In the genomic region with DNA sequence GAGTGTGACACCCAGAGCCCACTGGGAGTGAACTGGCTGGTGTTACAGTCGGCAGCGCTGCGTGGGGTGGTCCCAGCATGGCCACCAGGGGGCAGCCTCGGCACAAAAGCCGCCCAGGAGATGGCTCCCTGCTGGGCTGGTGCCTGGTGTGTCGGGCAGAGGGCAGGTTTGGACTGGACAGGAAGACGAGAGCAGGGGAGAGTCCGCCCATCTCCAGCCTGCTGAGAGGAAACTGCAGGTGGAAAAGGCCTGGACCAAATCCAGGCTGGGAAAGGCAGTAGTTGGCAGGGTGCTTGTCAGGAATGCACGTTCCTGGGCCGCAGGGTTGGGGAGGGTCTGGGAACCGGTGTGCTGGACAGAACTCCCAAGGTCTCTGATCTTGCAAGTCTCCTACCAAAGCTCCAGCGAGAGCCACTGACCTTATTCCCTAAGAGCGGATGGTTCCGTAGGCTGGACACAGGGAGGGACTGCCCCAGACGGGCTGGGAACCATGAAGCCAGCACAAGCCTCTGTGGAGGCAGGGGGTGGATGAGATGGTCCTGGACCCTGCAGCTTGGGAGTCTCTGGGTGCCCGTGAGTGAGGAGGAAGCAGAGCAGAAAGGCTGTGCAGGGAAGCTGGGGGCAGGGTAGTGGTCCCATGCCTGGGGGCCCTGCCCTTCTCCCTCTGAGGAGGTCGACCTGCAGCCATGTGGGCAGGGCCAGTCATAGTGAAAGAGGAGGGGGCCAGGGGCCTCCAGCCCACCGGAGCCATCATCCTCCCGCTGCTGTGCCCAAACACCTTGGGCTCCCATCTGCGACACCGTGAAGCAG, we compare ENCODE assay signal across 8 cellular contexts. TPM values are rescaled to one million over a fixed set of nuclear protein-coding genes. Genes with fewer than 3 reads are reported as not detected.
DNase-seq lines count a peak whose midpoint lies in the region; ATAC-seq and TF ChIP-seq lines count a peak whose summit lies in the region.

No MANE protein-coding gene starts in this region.

- 0% methylated on average over 4 of the region's 21 CpGs for WGBS in right lobe of liver (ENCODE audit: insufficient coverage, low coverage, low lambda C conversion rate, missing lambda C conversion rate)

- H3K27me3 Mint-ChIP-seq in activated CD4-positive, alpha-beta T cell treated with anti-CD3 and anti-CD28 coated beads, Interleukin-2, amount 10 ng/mL, durations not matched to agents 7 days and 5 days = peaks cover 24% of the 10 kb centered on the region

- no peaks in the 10 kb centered on the region for H3K9me3 ChIP-seq in right lobe of liver

- no peak for TF ChIP-seq POLR2A in right lobe of liver (IDR thresholded peaks at IDR 0.05)

- H3K27ac Mint-ChIP-seq in activated CD4-positive, alpha-beta T cell treated with anti-CD3 and anti-CD28 coated beads, Interleukin-2, amount 10 ng/mL, durations not matched to agents 7 days and 5 days = peak overlapping the region; percentile 57

- ATAC-seq in GM21825 (IDR thresholded peaks at IDR 0.05; ENCODE audit: unreplicated experiment) (peak; percentile 57), right lobe of liver (peak; percentile 68 to 86 (median 80)), GM18519 (IDR thresholded peaks at IDR 0.05; ENCODE audit: low FRiP score, unreplicated experiment) (no peak)

- no peak overlapping the region for H3K4me3 ChIP-seq in choroid plexus epithelial cell (ENCODE audit: low read depth, low read length)
- no peak overlapping the region for H3K4me3 ChIP-seq in right lobe of liver

- peak; percentile 90 for TF ChIP-seq CTCF in choroid plexus epithelial cell (conservative IDR thresholded peaks at IDR 0.05; ENCODE audit: low read depth, low read length)
- peak; percentile 94 to 98 (median 96) for TF ChIP-seq CTCF in right lobe of liver (IDR thresholded peaks at IDR 0.05)

- peak; percentile 91 for DNase-seq in CD1c-positive myeloid dendritic cell (ENCODE audit: extremely low spot score)
- peak; percentile 74 for DNase-seq in NCI-H510A (lab: John Stamatoyannopoulos, UW)
- DNase-seq in activated CD4-positive, alpha-beta T cell treated with anti-CD3 and anti-CD28 coated beads, Interleukin-2, amount 10 ng/mL, durations not matched to agents 7 days and 5 days = peak; percentile 85
- peak; percentile 82 for DNase-seq in choroid plexus epithelial cell (ENCODE audit: low read depth)
- peak; percentile 91 to 94 (median 93) for DNase-seq in right lobe of liver
- peak; percentile 74 to 88 (median 82) for DNase-seq in stimulated activated CD4-positive, alpha-beta T cell treated with anti-CD3 and anti-CD28 coated beads, TNF-alpha, amount 100 ng/mL, for 48 hours (ENCODE audit: low read depth in 3 of 3)

- H3K27me3 ChIP-seq in right lobe of liver = no peaks in the 10 kb centered on the region

- CTCF ChIA-PET in activated CD4-positive, alpha-beta T cell treated with anti-CD3 and anti-CD28 coated beads, Interleukin-2, amount 10 ng/mL, durations not matched to agents 7 days and 5 days (lab: Charles Lee) = interaction anchor here (0.8 to 8.4 kb wide), 5 partner anchors 9 to 110 kb away, joined by 3 to 94 read pairs (median 6); no protein-coding TSS in a partner anchor

- H3K4me1 Mint-ChIP-seq in activated CD4-positive, alpha-beta T cell treated with anti-CD3 and anti-CD28 coated beads, Interleukin-2, amount 10 ng/mL, durations not matched to agents 7 days and 5 days = peaks cover 16% of the 10 kb centered on the region

- intact Hi-C loops in right lobe of liver (cut with DNase I) = loop anchor here (5.0 kb wide), 1 partner anchor 66 kb away; no protein-coding TSS in a partner anchor

- no peaks in the 10 kb centered on the region for H3K9me3 Mint-ChIP-seq in activated CD4-positive, alpha-beta T cell treated with anti-CD3 and anti-CD28 coated beads, Interleukin-2, amount 10 ng/mL, durations not matched to agents 7 days and 5 days

- H3K4me3 Mint-ChIP-seq in activated CD4-positive, alpha-beta T cell treated with anti-CD3 and anti-CD28 coated beads, Interleukin-2, amount 10 ng/mL, durations not matched to agents 7 days and 5 days = no peak overlapping the region

- no peaks in the 10 kb centered on the region for H3K36me3 ChIP-seq in right lobe of liver

- H3K27ac ChIP-seq in right lobe of liver = no peak overlapping the region

- POLR2A ChIA-PET in activated CD4-positive, alpha-beta T cell treated with anti-CD3 and anti-CD28 coated beads, Interleukin-2, amount 10 ng/mL, durations not matched to agents 7 days and 5 days (lab: Charles Lee) = no interaction called here

- peaks cover 2% of the 10 kb centered on the region for H3K36me3 Mint-ChIP-seq in activated CD4-positive, alpha-beta T cell treated with anti-CD3 and anti-CD28 coated beads, Interleukin-2, amount 10 ng/mL, durations not matched to agents 7 days and 5 days (ENCODE audit: low read depth)

- H3K4me1 ChIP-seq in right lobe of liver = peaks cover 0 to 23% (median 1%) of the 10 kb centered on the region in 4 donors

RNA-seq across cellular contexts. Expression of a gene that starts 1.8 kb away (rescaled TPM):
- not detected for total RNA-seq in activated CD4-positive, alpha-beta T cell treated with anti-CD3 and anti-CD28 coated beads, Interleukin-2, amount 10 ng/mL, durations not matched to agents 7 days and 5 days
- 10 to 100 TPM in 1 of 6 experiments, 1 to 10 TPM in 5; 2.1 to 12.2 (median 4.6) TPM for total RNA-seq in right lobe of liver

RNA-seq across cellular contexts. Expression of a gene that starts 9.2 kb away (rescaled TPM):
- under 1 TPM; 0.60 to 0.77 TPM for total RNA-seq in activated CD4-positive, alpha-beta T cell treated with anti-CD3 and anti-CD28 coated beads, Interleukin-2, amount 10 ng/mL, durations not matched to agents 7 days and 5 days
- total RNA-seq in right lobe of liver = 1 to 10 TPM; 1.5 to 3.3 (median 2.5) TPM

RNA-seq across cellular contexts. Expression of a gene that starts 44.5 kb away (rescaled TPM):
- total RNA-seq in activated CD4-positive, alpha-beta T cell treated with anti-CD3 and anti-CD28 coated beads, Interleukin-2, amount 10 ng/mL, durations not matched to agents 7 days and 5 days = 10 to 100 TPM; 53.0 to 56.6 TPM
- total RNA-seq in right lobe of liver = 1 to 10 TPM in 5 of 6 experiments, under 1 TPM in 1; 0.90 to 3.5 (median 1.7) TPM

RNA-seq across cellular contexts. Expression of a gene that starts 51.7 kb away (rescaled TPM):
- total RNA-seq in activated CD4-positive, alpha-beta T cell treated with anti-CD3 and anti-CD28 coated beads, Interleukin-2, amount 10 ng/mL, durations not matched to agents 7 days and 5 days = not detected
- under 1 TPM in 4 of 6 experiments, not detected in 2; 0.12 to 0.49 (median 0.33) TPM for total RNA-seq in right lobe of liver

Comparison
In these comparisons a context has a peak if more than half of its experiments do, and no peak if none do; other contexts are left out.
1. RNA of a gene that starts 44.5 kb away (total RNA-seq): 53.0 to 56.6 TPM in activated CD4-positive, alpha-beta T cell treated with anti-CD3 and anti-CD28 coated beads, Interleukin-2, amount 10 ng/mL, durations not matched to agents 7 days and 5 days; 0.90 to 3.5 TPM in right lobe of liver; every median in the first group is over 10 times any median in the second.
2. Peak in every context shown above with its lines, with median percentiles within 50 percentile points of each other: DNase-seq.